In the genomic region with DNA sequence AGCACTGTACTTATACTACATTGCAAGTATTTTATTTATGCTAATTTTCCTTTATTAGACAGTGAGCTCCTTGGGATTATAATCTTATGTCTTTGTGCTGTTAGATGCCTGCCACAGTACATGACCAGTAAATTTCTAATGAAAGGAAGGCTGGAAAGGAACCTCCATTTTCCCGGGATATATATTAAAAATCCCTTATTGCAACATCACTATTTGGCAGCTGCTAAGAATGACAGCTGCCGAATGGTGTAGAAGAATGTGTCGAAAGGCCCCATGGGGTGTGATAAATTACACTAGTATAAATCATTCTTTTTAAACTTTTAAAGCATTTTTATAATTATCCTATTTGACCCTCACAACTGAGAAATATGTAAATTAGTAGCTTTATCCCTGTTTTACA, we compare ENCODE assay signal across 15 cellular contexts. TPM values are rescaled to one million over a fixed set of nuclear protein-coding genes. Genes with fewer than 3 reads are reported as not detected.
DNase-seq lines count a peak whose midpoint lies in the region; ATAC-seq and TF ChIP-seq lines count a peak whose summit lies in the region.
"Had no signal": no experiment of that assay in that cellular context is flagged by ENCODE, and none has a peak within 500 bp of the region (broad histone marks: within the 10 kb centered on the region; RNA-seq: fewer than 3 reads in every experiment).

No MANE protein-coding gene starts in this region.

- DNase-seq in left ventricle myocardium inferior (no peak), left ventricle myocardium superior (no peak), SJCRH30 (peak in 1 of 2 experiments; percentile 29), myocyte (ENCODE audit: low read depth) (peak; percentile 22), GF-D8 (lab: John Stamatoyannopoulos, UW) (no peak)
- DNase-seq in activated T-helper 1 cell treated with anti-CD3 and anti-CD28 coated beads, Interleukin-12 subunit alpha, Interleukin-12 subunit beta, Interleukin-2, Interleukin-4 antibody, amounts not matched to agents 30 ng/mL and 10 ng/mL and 1 ng/mL, durations not matched to agents 14 hours and 24 hours and 36 hours (ENCODE audit: low spot score), result no peak
- no peak for DNase-seq in activated CD8-positive, alpha-beta memory T cell treated with anti-CD3 and anti-CD28 coated beads, Interleukin-2, amount 50 U/mL, for 48 hours
- DNase-seq: ACHN; BE2C; CD4-positive, alpha-beta memory T cell; DMS153; DMS79; H9; KG1 had no signal

- H3K4me3 Mint-ChIP-seq in activated T-helper 1 cell treated with anti-CD3 and anti-CD28 coated beads, Interleukin-12 subunit alpha, Interleukin-12 subunit beta, Interleukin-2, Interleukin-4 antibody, amounts not matched to agents 30 ng/mL and 10 ng/mL and 1 ng/mL, durations not matched to agents 14 hours and 24 hours and 36 hours, result no peak overlapping the region
- H3K4me3 Mint-ChIP-seq: CD4-positive, alpha-beta memory T cell; H9 had no signal

- peaks cover 31% of the 10 kb centered on the region for H3K9me3 ChIP-seq in left ventricle myocardium inferior (replicated peaks)
- no peaks in the 10 kb centered on the region for H3K9me3 ChIP-seq in SJCRH30 (replicated peaks)
- H3K9me3 ChIP-seq: BE2C had no signal

- peak overlapping the region; percentile 16 for H3K27ac ChIP-seq in left ventricle myocardium inferior (replicated peaks)
- H3K27ac ChIP-seq in SJCRH30, result peak overlapping the region; percentile 26; the same call in 1 of the 2 replicates
- H3K27ac ChIP-seq: C4-2B had no signal

- intact Hi-C loops in left ventricle myocardium inferior (cut with micrococcal nuclease), result no loop called here
- intact Hi-C loops in left ventricle myocardium superior (cut with micrococcal nuclease), result no loop called here
- intact Hi-C loops in activated T-helper 1 cell treated with anti-CD3 and anti-CD28 coated beads, Interleukin-12 subunit alpha, Interleukin-12 subunit beta, Interleukin-2, Interleukin-4 antibody, amounts not matched to agents 30 ng/mL and 10 ng/mL and 1 ng/mL, durations not matched to agents 14 hours and 24 hours and 36 hours (cut with micrococcal nuclease), result no loop called here

- H3K4me3 ChIP-seq in left ventricle myocardium inferior (no peak overlapping the region), SJCRH30 (peak overlapping the region; percentile 17; the same call in 1 of the 2 replicates)

- no peaks in the 10 kb centered on the region for H3K27me3 Mint-ChIP-seq in activated T-helper 1 cell treated with anti-CD3 and anti-CD28 coated beads, Interleukin-12 subunit alpha, Interleukin-12 subunit beta, Interleukin-2, Interleukin-4 antibody, amounts not matched to agents 30 ng/mL and 10 ng/mL and 1 ng/mL, durations not matched to agents 14 hours and 24 hours and 36 hours (ENCODE audit: insufficient read depth)

- no peaks in the 10 kb centered on the region for H3K36me3 Mint-ChIP-seq in activated T-helper 1 cell treated with anti-CD3 and anti-CD28 coated beads, Interleukin-12 subunit alpha, Interleukin-12 subunit beta, Interleukin-2, Interleukin-4 antibody, amounts not matched to agents 30 ng/mL and 10 ng/mL and 1 ng/mL, durations not matched to agents 14 hours and 24 hours and 36 hours (ENCODE audit: low read depth)
- H3K36me3 Mint-ChIP-seq: CD4-positive, alpha-beta memory T cell had no signal

- H3K4me1 ChIP-seq in left ventricle myocardium inferior (no peaks in the 10 kb centered on the region), SJCRH30 (peaks cover 9% of the 10 kb centered on the region)
- H3K4me1 ChIP-seq: BE2C had no signal

- H3K9me3 Mint-ChIP-seq in activated T-helper 1 cell treated with anti-CD3 and anti-CD28 coated beads, Interleukin-12 subunit alpha, Interleukin-12 subunit beta, Interleukin-2, Interleukin-4 antibody, amounts not matched to agents 30 ng/mL and 10 ng/mL and 1 ng/mL, durations not matched to agents 14 hours and 24 hours and 36 hours, result no peaks in the 10 kb centered on the region

- no peak for ATAC-seq in left ventricle myocardium superior

- no peaks in the 10 kb centered on the region for H3K36me3 ChIP-seq in left ventricle myocardium inferior
- no peaks in the 10 kb centered on the region for H3K36me3 ChIP-seq in SJCRH30
- H3K36me3 ChIP-seq: BE2C had no signal

- H3K27me3 ChIP-seq in left ventricle myocardium inferior (ENCODE audit: low read depth) (no peaks in the 10 kb centered on the region), SJCRH30 (no peaks in the 10 kb centered on the region)
- H3K27me3 ChIP-seq: BE2C had no signal

- H3K4me1 Mint-ChIP-seq in activated T-helper 1 cell treated with anti-CD3 and anti-CD28 coated beads, Interleukin-12 subunit alpha, Interleukin-12 subunit beta, Interleukin-2, Interleukin-4 antibody, amounts not matched to agents 30 ng/mL and 10 ng/mL and 1 ng/mL, durations not matched to agents 14 hours and 24 hours and 36 hours (ENCODE audit: low read depth), result no peaks in the 10 kb centered on the region
- H3K4me1 Mint-ChIP-seq: CD4-positive, alpha-beta memory T cell; H9 had no signal

- TF ChIP-seq CTCF in left ventricle myocardium inferior (IDR thresholded peaks at IDR 0.05; ENCODE audit: borderline replicate concordance), result no peak

- no peak overlapping the region for H3K27ac Mint-ChIP-seq in activated T-helper 1 cell treated with anti-CD3 and anti-CD28 coated beads, Interleukin-12 subunit alpha, Interleukin-12 subunit beta, Interleukin-2, Interleukin-4 antibody, amounts not matched to agents 30 ng/mL and 10 ng/mL and 1 ng/mL, durations not matched to agents 14 hours and 24 hours and 36 hours
- H3K27ac Mint-ChIP-seq: CD4-positive, alpha-beta memory T cell; H9 had no signal

RNA-seq across cellular contexts. Expression of a gene that starts 59.1 kb away (rescaled TPM):
- 29.8 TPM for total RNA-seq in left ventricle myocardium inferior
- total RNA-seq in left ventricle myocardium superior, result 33.2 TPM
- total RNA-seq in SJCRH30 (2014; rRNA removed; shearing (Covaris generic)), result 59.9 and 60.0 TPM in 2 replicates
- 17.7 and 22.1 TPM in 2 replicates for total RNA-seq in myocyte
- polyA plus RNA-seq in myocyte (2012), result 9.4 TPM
- total RNA-seq in activated T-helper 1 cell treated with anti-CD3 and anti-CD28 coated beads, Interleukin-12 subunit alpha, Interleukin-12 subunit beta, Interleukin-2, Interleukin-4 antibody, amounts not matched to agents 30 ng/mL and 10 ng/mL and 1 ng/mL, durations not matched to agents 14 hours and 24 hours and 36 hours, result 99.9 and 106 TPM in 2 replicates
